ENCODE assay signal across 8 cellular contexts in the genomic region with DNA sequence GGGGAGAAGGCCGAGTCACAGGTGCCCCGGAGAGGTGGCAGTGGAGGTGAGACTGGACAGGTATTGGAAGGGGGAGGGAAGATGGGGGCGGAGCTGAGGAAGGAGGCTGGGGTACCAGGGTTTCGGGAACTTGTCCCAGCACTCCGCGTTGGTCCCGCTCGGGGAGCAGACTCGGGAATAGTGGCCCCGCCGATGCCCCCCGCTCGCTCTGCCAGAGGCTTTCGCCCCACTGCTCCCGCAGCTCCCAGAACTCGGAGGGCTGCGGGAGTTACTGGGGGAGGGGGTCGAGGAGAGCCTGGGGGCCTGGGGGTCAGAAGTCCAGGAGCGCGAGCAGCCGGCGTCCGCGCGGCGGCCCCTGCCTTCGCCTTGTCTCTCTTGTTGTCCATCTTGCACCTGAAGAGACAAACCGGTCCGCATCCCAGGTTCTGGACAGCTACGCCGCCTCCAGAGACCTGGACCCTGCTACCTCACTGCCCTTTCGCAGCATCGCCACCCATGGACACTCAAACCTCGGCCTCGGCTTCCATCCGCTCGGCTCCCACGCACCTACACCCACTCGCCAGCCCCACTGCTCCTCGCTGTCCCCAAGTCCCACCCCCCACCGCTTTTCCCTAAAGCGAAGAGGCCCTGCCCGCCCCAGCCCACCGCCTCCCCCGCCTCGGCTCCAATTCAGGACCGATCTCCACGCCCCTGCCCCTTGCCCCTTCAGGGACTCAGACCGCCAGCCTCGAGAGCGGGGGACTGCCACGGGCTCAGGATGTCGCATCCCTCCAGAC. TPM values are rescaled to one million over a fixed set of nuclear protein-coding genes. Genes with fewer than 3 reads are reported as not detected.
DNase-seq lines count a peak whose midpoint lies in the region; ATAC-seq and TF ChIP-seq lines count a peak whose summit lies in the region.
"Had no signal": no experiment of that assay in that cellular context is flagged by ENCODE, and none has a peak within 500 bp of the region (broad histone marks: within the 10 kb centered on the region; RNA-seq: fewer than 3 reads in every experiment).

No MANE protein-coding gene starts in this region.

- H3K9ac ChIP-seq in HUES48 (ENCODE audit: low read depth, low read length) = peak overlapping the region; percentile 44; the same call in 1 of the 2 replicates

- H3K4me1 Mint-ChIP-seq in CD8-positive, alpha-beta T cell (ENCODE audit: low read depth) = peaks cover 35% of the 10 kb centered on the region
- H3K4me1 Mint-ChIP-seq in dendritic cell treated with granulocyte-macrophage colony-stimulating factor and Interleukin-4, amounts not matched to agents 40 ng/mL and 50 ng/mL, for 4 days (ENCODE audit: low read depth) = peaks cover 45% of the 10 kb centered on the region
- H3K4me1 Mint-ChIP-seq in nephron progenitor cell = peaks cover 22% of the 10 kb centered on the region

- H3K27me3 ChIP-seq in CD8-positive, alpha-beta T cell (ENCODE audit: insufficient read depth, low read length) = peaks cover 4% of the 10 kb centered on the region
- H3K27me3 ChIP-seq in HUES48 (ENCODE audit: control insufficient read depth, insufficient read depth, low read length) = peaks cover 9% of the 10 kb centered on the region

- peaks cover 18% of the 10 kb centered on the region for H3K27me3 Mint-ChIP-seq in CD8-positive, alpha-beta T cell (ENCODE audit: low read depth)
- peaks cover 65% of the 10 kb centered on the region for H3K27me3 Mint-ChIP-seq in dendritic cell treated with granulocyte-macrophage colony-stimulating factor and Interleukin-4, amounts not matched to agents 40 ng/mL and 50 ng/mL, for 4 days
- H3K27me3 Mint-ChIP-seq in nephron progenitor cell (ENCODE audit: low read depth, poor library complexity) = peaks cover 61% of the 10 kb centered on the region

- H3K27ac ChIP-seq in CD8-positive, alpha-beta T cell (ENCODE audit: low read depth, low read length) = no peak overlapping the region
- H3K27ac ChIP-seq in HUES48 (ENCODE audit: low read depth, low read length) = peak overlapping the region; percentile 47

- peak overlapping the region; percentile 73 for H3K4me3 Mint-ChIP-seq in CD8-positive, alpha-beta T cell
- peak overlapping the region; percentile 9 for H3K4me3 Mint-ChIP-seq in dendritic cell treated with granulocyte-macrophage colony-stimulating factor and Interleukin-4, amounts not matched to agents 40 ng/mL and 50 ng/mL, for 4 days
- H3K4me3 Mint-ChIP-seq in nephron progenitor cell = peak overlapping the region; percentile 87

- no peaks in the 10 kb centered on the region for H3K9me3 ChIP-seq in CD8-positive, alpha-beta T cell (ENCODE audit: low read length)
- H3K9me3 ChIP-seq in HUES48 (ENCODE audit: control insufficient read depth, insufficient read depth, low read length) = no peaks in the 10 kb centered on the region

- no peaks in the 10 kb centered on the region for H3K36me3 ChIP-seq in CD8-positive, alpha-beta T cell (ENCODE audit: insufficient read depth, low read length)
- H3K36me3 ChIP-seq in HUES48 (ENCODE audit: control insufficient read depth, insufficient read depth, low read length) = no peaks in the 10 kb centered on the region

- TF ChIP-seq CTCF in CD8-positive, alpha-beta T cell (IDR thresholded peaks at IDR 0.05) = no peak
- TF ChIP-seq CTCF in nephron progenitor cell (IDR thresholded peaks at IDR 0.05) = no peak

- peaks cover 54% of the 10 kb centered on the region for H3K4me1 ChIP-seq in CD8-positive, alpha-beta T cell (ENCODE audit: insufficient read depth, low read length)
- H3K4me1 ChIP-seq in HUES48 (ENCODE audit: control insufficient read depth, insufficient read depth, low read length) = peaks cover 10% of the 10 kb centered on the region; the same call in 1 of the 2 replicates

- H3K9me3 Mint-ChIP-seq in CD8-positive, alpha-beta T cell = no peaks in the 10 kb centered on the region
- no peaks in the 10 kb centered on the region for H3K9me3 Mint-ChIP-seq in dendritic cell treated with granulocyte-macrophage colony-stimulating factor and Interleukin-4, amounts not matched to agents 40 ng/mL and 50 ng/mL, for 4 days
- no peaks in the 10 kb centered on the region for H3K9me3 Mint-ChIP-seq in nephron progenitor cell

- intact Hi-C loops in CD8-positive, alpha-beta T cell (cut with DNase I, micrococcal nuclease) = no loop called here
- intact Hi-C loops in dendritic cell treated with granulocyte-macrophage colony-stimulating factor and Interleukin-4, amounts not matched to agents 40 ng/mL and 50 ng/mL, for 4 days (cut with micrococcal nuclease) = no loop called here

- H3K36me3 Mint-ChIP-seq in CD8-positive, alpha-beta T cell = no peaks in the 10 kb centered on the region
- H3K36me3 Mint-ChIP-seq in dendritic cell treated with granulocyte-macrophage colony-stimulating factor and Interleukin-4, amounts not matched to agents 40 ng/mL and 50 ng/mL, for 4 days (ENCODE audit: low read depth) = no peaks in the 10 kb centered on the region
- H3K36me3 Mint-ChIP-seq in nephron progenitor cell (ENCODE audit: low read depth) = no peaks in the 10 kb centered on the region

- no peak overlapping the region for H3K27ac Mint-ChIP-seq in CD8-positive, alpha-beta T cell
- no peak overlapping the region for H3K27ac Mint-ChIP-seq in dendritic cell treated with granulocyte-macrophage colony-stimulating factor and Interleukin-4, amounts not matched to agents 40 ng/mL and 50 ng/mL, for 4 days
- H3K27ac Mint-ChIP-seq in nephron progenitor cell = no peak overlapping the region

- ATAC-seq in CD8-positive, alpha-beta T cell = no peak
- no peak for ATAC-seq in HG02973 (IDR thresholded peaks at IDR 0.05; ENCODE audit: unreplicated experiment)

- no peak for DNase-seq in CD8-positive, alpha-beta T cell
- DNase-seq in nephron progenitor cell (peak; percentile 57), SW 1271 (lab: John Stamatoyannopoulos, UW) (no peak), inferior parietal cortex (ENCODE audit: extremely low spot score) (no peak)

- peak overlapping the region; percentile 27 for H3K4me3 ChIP-seq in CD8-positive, alpha-beta T cell (ENCODE audit: low read depth, low read length)
- H3K4me3 ChIP-seq in HUES48 (ENCODE audit: low read depth, low read length) = peak overlapping the region; percentile 90
- H3K4me3 ChIP-seq: lung had no signal

- CTCF ChIA-PET in CD8-positive, alpha-beta T cell (lab: Charles Lee) = no interaction called here

- POLR2A ChIA-PET in CD8-positive, alpha-beta T cell (lab: Charles Lee) = no interaction called here

RNA-seq across cellular contexts. Expression of a gene that starts 0.7 kb away (rescaled TPM):
- total RNA-seq in CD8-positive, alpha-beta T cell = under 1 TPM; 0.19 to 0.47 TPM

RNA-seq across cellular contexts. Expression of a gene that starts 14.8 kb away (rescaled TPM):
- not detected for total RNA-seq in CD8-positive, alpha-beta T cell

RNA-seq across cellular contexts. Expression of a gene that starts 30.2 kb away (rescaled TPM):
- 100 to 1,000 TPM; 127 to 135 TPM for total RNA-seq in CD8-positive, alpha-beta T cell

RNA-seq across cellular contexts. Expression of a gene that starts 41.1 kb away (rescaled TPM):
- 1 to 10 TPM; 2.1 to 2.7 TPM for total RNA-seq in CD8-positive, alpha-beta T cell

RNA-seq across cellular contexts. Expression of a gene that starts 43.5 kb away (rescaled TPM):
- 1 to 10 TPM; 4.1 to 4.2 TPM for total RNA-seq in CD8-positive, alpha-beta T cell

Comparison
In these comparisons a context has a peak if more than half of its experiments do, and no peak if none do; other contexts are left out.
1. H3K4me3 Mint-ChIP-seq: peak in every context shown above with its lines; median percentile 87 in nephron progenitor cell; 73 in CD8-positive, alpha-beta T cell; 9 in dendritic cell treated with granulocyte-macrophage colony-stimulating factor and Interleukin-4, amounts not matched to agents 40 ng/mL and 50 ng/mL, for 4 days.